Comparison of ENCODE assay signal across 16 cellular contexts in the genomic region with DNA sequence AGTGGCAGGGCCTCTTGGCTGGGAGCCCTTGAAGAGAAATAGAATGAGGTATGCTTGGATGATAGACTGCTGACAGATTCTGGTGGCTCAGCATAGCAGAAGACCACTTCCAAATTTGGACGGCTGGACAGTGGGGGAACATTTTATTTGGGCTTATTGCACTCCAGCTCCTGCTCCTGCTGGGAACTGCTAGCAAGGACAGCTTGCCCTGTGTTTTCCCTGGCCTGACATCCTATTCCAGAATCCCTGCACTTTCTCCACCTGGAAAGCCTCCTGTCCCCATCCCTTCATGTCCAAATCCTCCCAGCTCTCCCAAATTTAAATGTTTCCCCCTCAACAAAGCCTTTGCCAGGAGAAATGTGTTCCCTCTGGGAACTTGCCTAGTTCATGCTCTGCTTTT. TPM values are rescaled to one million over a fixed set of nuclear protein-coding genes. Genes with fewer than 3 reads are reported as not detected.
A peak's percentile ranks its signal among the peaks of the same experiment; 100 is the strongest.
DNase-seq lines count a peak whose midpoint lies in the region; ATAC-seq and TF ChIP-seq lines count a peak whose summit lies in the region.
"Had no signal": no experiment of that assay in that cellular context is flagged by ENCODE, and none has a peak within 500 bp of the region (broad histone marks: within the 10 kb centered on the region; RNA-seq: fewer than 3 reads in every experiment).

No MANE protein-coding gene starts in this region.

- peak overlapping the region; percentile 70 for H3K27ac Mint-ChIP-seq in activated T-helper 17 cell treated with anti-CD3 and anti-CD28 coated beads, Interleukin-2, amount 50 U/mL, for 72 hours
- H3K27ac Mint-ChIP-seq in immature natural killer cell, result peak overlapping the region in 5 of 6 donors; percentile 57 to 73 (median 70)
- peak overlapping the region; percentile 18 to 40 for H3K27ac Mint-ChIP-seq in natural killer cell treated with Interleukin-12 subunit alpha and Interleukin-12 subunit beta and Interleukin-15 and Interleukin-18, amount 100 ng/mL, for 72 hours
- H3K27ac Mint-ChIP-seq: HFFc6 had no signal

- H3K27ac ChIP-seq in cardiac muscle cell (peak overlapping the region; percentile 23), left ventricle myocardium inferior (replicated peaks) (no peak overlapping the region)
- H3K27ac ChIP-seq: 22Rv1, BLaER1 had no signal

- intact Hi-C loops in left ventricle myocardium inferior (cut with micrococcal nuclease), result no loop called here

- DNase-seq in cardiac muscle cell (ENCODE audit: low read depth in 1 of 2, low spot score in 1 of 2), result no peak
- DNase-seq in left ventricle myocardium inferior, result no peak
- DNase-seq in immature natural killer cell, result no peak
- no peak for DNase-seq in natural killer cell treated with Interleukin-12 subunit alpha and Interleukin-12 subunit beta and Interleukin-15 and Interleukin-18, amount 100 ng/mL, for 72 hours (ENCODE audit: low spot score)
- DNase-seq in central memory CD4-positive, alpha-beta T cell, result no peak
- no peak for DNase-seq in omental fat pad (ENCODE audit: low spot score)
- no peak for DNase-seq in NCI-H146 (lab: John Stamatoyannopoulos, UW)
- DNase-seq: AML-193, DMS79, EL, GDM1, HCEC 1CT, HFFc6 had no signal

- H3K36me3 Mint-ChIP-seq in activated T-helper 17 cell treated with anti-CD3 and anti-CD28 coated beads, Interleukin-2, amount 50 U/mL, for 72 hours (ENCODE audit: low read depth), result no peaks in the 10 kb centered on the region
- H3K36me3 Mint-ChIP-seq in immature natural killer cell, result peaks cover 0 to 4% (median 0%) of the 10 kb centered on the region in 3 donors
- H3K36me3 Mint-ChIP-seq in natural killer cell treated with Interleukin-12 subunit alpha and Interleukin-12 subunit beta and Interleukin-15 and Interleukin-18, amount 100 ng/mL, for 72 hours, result no peaks in the 10 kb centered on the region

- ATAC-seq in activated T-helper 17 cell treated with anti-CD3 and anti-CD28 coated beads, Interleukin-2, amount 50 U/mL, for 72 hours (replicated peaks), result no peak
- ATAC-seq in natural killer cell treated with Interleukin-12 subunit alpha and Interleukin-12 subunit beta and Interleukin-15 and Interleukin-18, amount 100 ng/mL, for 72 hours, result no peak
- no peak for ATAC-seq in omental fat pad (ENCODE audit: low FRiP score)

- no peaks in the 10 kb centered on the region for H3K36me3 ChIP-seq in cardiac muscle cell
- no peaks in the 10 kb centered on the region for H3K36me3 ChIP-seq in left ventricle myocardium inferior
- H3K36me3 ChIP-seq: BLaER1 had no signal

- no peaks in the 10 kb centered on the region for H3K27me3 Mint-ChIP-seq in activated T-helper 17 cell treated with anti-CD3 and anti-CD28 coated beads, Interleukin-2, amount 50 U/mL, for 72 hours
- no peaks in the 10 kb centered on the region for H3K27me3 Mint-ChIP-seq in immature natural killer cell (ENCODE audit: low read depth in 3 of 3)
- H3K27me3 Mint-ChIP-seq in natural killer cell treated with Interleukin-12 subunit alpha and Interleukin-12 subunit beta and Interleukin-15 and Interleukin-18, amount 100 ng/mL, for 72 hours, result no peaks in the 10 kb centered on the region

- H3K9me3 Mint-ChIP-seq in activated T-helper 17 cell treated with anti-CD3 and anti-CD28 coated beads, Interleukin-2, amount 50 U/mL, for 72 hours, result no peaks in the 10 kb centered on the region
- no peaks in the 10 kb centered on the region for H3K9me3 Mint-ChIP-seq in immature natural killer cell
- no peaks in the 10 kb centered on the region for H3K9me3 Mint-ChIP-seq in natural killer cell treated with Interleukin-12 subunit alpha and Interleukin-12 subunit beta and Interleukin-15 and Interleukin-18, amount 100 ng/mL, for 72 hours
- H3K9me3 Mint-ChIP-seq: HFFc6 had no signal

- H3K4me3 ChIP-seq in cardiac muscle cell (no peak overlapping the region), left ventricle myocardium inferior (no peak overlapping the region)
- H3K4me3 ChIP-seq: BLaER1 had no signal

- H3K9me3 ChIP-seq in cardiac muscle cell (ENCODE audit: low read depth) (no peaks in the 10 kb centered on the region), left ventricle myocardium inferior (replicated peaks) (no peaks in the 10 kb centered on the region)
- H3K9me3 ChIP-seq: BLaER1 had no signal

- H3K4me1 ChIP-seq in cardiac muscle cell (ENCODE audit: low read depth) (peaks cover 9% of the 10 kb centered on the region), left ventricle myocardium inferior (peaks cover 8% of the 10 kb centered on the region)

- no peak overlapping the region for H3K4me3 Mint-ChIP-seq in activated T-helper 17 cell treated with anti-CD3 and anti-CD28 coated beads, Interleukin-2, amount 50 U/mL, for 72 hours
- H3K4me3 Mint-ChIP-seq in immature natural killer cell, result no peak overlapping the region
- no peak overlapping the region for H3K4me3 Mint-ChIP-seq in natural killer cell treated with Interleukin-12 subunit alpha and Interleukin-12 subunit beta and Interleukin-15 and Interleukin-18, amount 100 ng/mL, for 72 hours
- H3K4me3 Mint-ChIP-seq: HFFc6 had no signal

- no peak for TF ChIP-seq CTCF in cardiac muscle cell (IDR thresholded peaks at IDR 0.05; ENCODE audit: low read depth, low read length)
- no peak for TF ChIP-seq CTCF in left ventricle myocardium inferior (IDR thresholded peaks at IDR 0.05; ENCODE audit: borderline replicate concordance)
- TF ChIP-seq CTCF in omental fat pad (IDR thresholded peaks at IDR 0.05), result no peak

- peaks cover 40% of the 10 kb centered on the region for H3K4me1 Mint-ChIP-seq in activated T-helper 17 cell treated with anti-CD3 and anti-CD28 coated beads, Interleukin-2, amount 50 U/mL, for 72 hours
- peaks cover 58 to 68% of the 10 kb centered on the region in 2 donors for H3K4me1 Mint-ChIP-seq in immature natural killer cell
- peaks cover 40 to 42% of the 10 kb centered on the region in 2 donors for H3K4me1 Mint-ChIP-seq in natural killer cell treated with Interleukin-12 subunit alpha and Interleukin-12 subunit beta and Interleukin-15 and Interleukin-18, amount 100 ng/mL, for 72 hours (ENCODE audit: low read depth in 2 of 2)

- no peaks in the 10 kb centered on the region for H3K27me3 ChIP-seq in cardiac muscle cell
- H3K27me3 ChIP-seq in left ventricle myocardium inferior (ENCODE audit: low read depth), result no peaks in the 10 kb centered on the region
- H3K27me3 ChIP-seq: BLaER1 had no signal

RNA-seq across cellular contexts. Expression of a gene that starts 9.8 kb away (rescaled TPM):
- 4.5 and 10.4 TPM in 2 replicates for total RNA-seq in cardiac muscle cell
- polyA plus RNA-seq in cardiac muscle cell, result 7.5 and 12.6 TPM in 2 replicates
- total RNA-seq in left ventricle myocardium inferior, result 14.9 TPM
- total RNA-seq in activated T-helper 17 cell treated with anti-CD3 and anti-CD28 coated beads, Interleukin-2, amount 50 U/mL, for 72 hours, result 1 to 10 TPM; 2.7 to 6.1 TPM
- polyA plus RNA-seq in immature natural killer cell, result 10 to 100 TPM; 13.3 to 27.8 (median 18.8) TPM
- total RNA-seq in natural killer cell treated with Interleukin-12 subunit alpha and Interleukin-12 subunit beta and Interleukin-15 and Interleukin-18, amount 100 ng/mL, for 72 hours, result 10 to 100 TPM in 1 of 2 donors, 1 to 10 TPM in 1; 7.8 to 31.8 TPM
- 1 to 10 TPM; 1.2 to 3.9 (median 1.9) TPM for total RNA-seq in omental fat pad
